ENCODE assay signal across 9 cellular contexts in genomic region chrX:107712231-107713204, GRCh38.
DNase-seq lines count a peak whose midpoint lies in the region; ATAC-seq and TF ChIP-seq lines count a peak whose summit lies in the region.
"Had no signal": no experiment of that assay in that cellular context is flagged by ENCODE, and none has a peak within 500 bp of the region (broad histone marks: within the 10 kb centered on the region; RNA-seq: fewer than 3 reads in every experiment).

No MANE protein-coding gene starts in this region.

- H3K4me3 ChIP-seq in epithelial cell of esophagus (ENCODE audit: low read length) = no peak overlapping the region
- peak overlapping the region; percentile 78 to 98 for H3K4me3 ChIP-seq in neutrophil (ENCODE audit: low read depth in 1 of 2, low read length in 1 of 2)
- no peak overlapping the region for H3K4me3 ChIP-seq in mucosa of descending colon

- ATAC-seq in HG03039 (IDR thresholded peaks at IDR 0.05; ENCODE audit: unreplicated experiment) = no peak
- ATAC-seq in mucosa of descending colon = no peak

- H3K27ac ChIP-seq in neutrophil = peak overlapping the region; percentile 99

- peaks cover 53 to 67% of the 10 kb centered on the region in 2 experiments for H3K4me1 ChIP-seq in neutrophil (ENCODE audit: control insufficient read depth in 1 of 2, insufficient read depth in 1 of 2, low read depth in 1 of 2, low read length in 1 of 2)
- peaks cover 8% of the 10 kb centered on the region for H3K4me1 ChIP-seq in mucosa of descending colon (ENCODE audit: low read depth)

- intact Hi-C loops in mucosa of descending colon (cut with DNase I, micrococcal nuclease) = no loop called here

- in situ Hi-C loops in GM13976 (cut with MboI; ENCODE audit: low sequenced_read_pairs, unreplicated experiment) = no loop called here

- H3K36me3 ChIP-seq in neutrophil (peaks cover 41% of the 10 kb centered on the region), mucosa of descending colon (ENCODE audit: low read depth) (no peaks in the 10 kb centered on the region)

- H3K27me3 ChIP-seq in neutrophil = no peaks in the 10 kb centered on the region

- H3K9me3 ChIP-seq in neutrophil = no peaks in the 10 kb centered on the region
- H3K9me3 ChIP-seq in mucosa of descending colon = no peaks in the 10 kb centered on the region

- TF ChIP-seq CTCF in epithelial cell of esophagus (IDR thresholded peaks at IDR 0.05; ENCODE audit: insufficient read depth, low read depth, low read length, missing control alignments) (no peak), neutrophil (IDR thresholded peaks at IDR 0.05) (no peak), mucosa of descending colon (IDR thresholded peaks at IDR 0.05) (no peak), GM13976 (IDR thresholded peaks at IDR 0.05; ENCODE audit: borderline replicate concordance, control extremely low read depth, extremely low read depth, insufficient read depth, missing control alignments) (no peak)

- peak; percentile 63 for DNase-seq in CD1c-positive myeloid dendritic cell (ENCODE audit: extremely low spot score)
- peak in 3 of 5 experiments; percentile 28 to 64 (median 39) for DNase-seq in T-helper 2 cell
- DNase-seq in epithelial cell of esophagus (ENCODE audit: low read depth) = peak; percentile 46
- DNase-seq in HT-29 (ENCODE audit: low spot score) = no peak
- no peak for DNase-seq in mucosa of descending colon
- no peak for DNase-seq in GM13976 (ENCODE audit: low spot score)
- DNase-seq: DND-41 had no signal

Comparison
In these comparisons a context has a peak if more than half of its experiments do, and no peak if none do; other contexts are left out.
1. DNase-seq: peak in CD1c-positive myeloid dendritic cell (single experiment), T-helper 2 cell (3 of 5) and epithelial cell of esophagus (single experiment); none in HT-29 (single experiment), mucosa of descending colon (0 of 3) and GM13976 (single experiment).
2. H3K4me3 ChIP-seq: peak in neutrophil (2 of 2); none in epithelial cell of esophagus (single experiment) and mucosa of descending colon (single experiment).